In genomic region chr16:75148311-75149195, GRCh38 we compare ENCODE assay signal across 1 cellular context.
A peak's percentile ranks its signal among the peaks of the same experiment; 100 is the strongest.
TF ChIP-seq lines count a peak whose summit lies in the region.

ZFP1 (plus strand) TSS chr16:75148524; CDS start chr16:75152952, 4,428 bp downstream.

TF ChIP-seq in HepG2, 621 proteins besides CTCF, POLR2A, EP300 and RAD21 (continued from another document and continues in another):
- TF ChIP-seq THAP9 (CRISPR knock-in tag; IDR thresholded peaks at IDR 0.05; ENCODE audit: borderline replicate concordance): peak; percentile 88
- TF ChIP-seq PHF21A (CRISPR knock-in tag; IDR thresholded peaks at IDR 0.05): peak; percentile 62; the same call in 1 of the 2 replicates
- TF ChIP-seq RARG (CRISPR knock-in tag; IDR thresholded peaks at IDR 0.05; ENCODE audit: low read depth): no peak
- TF ChIP-seq TCF12 (IDR thresholded peaks at IDR 0.05): no peak
- TF ChIP-seq TCF12 (CRISPR knock-in tag; IDR thresholded peaks at IDR 0.05): peak; percentile 91
- TF ChIP-seq ZNF276 (CRISPR knock-in tag; IDR thresholded peaks at IDR 0.05; ENCODE audit: low read depth): peak; percentile 97
- no peak for TF ChIP-seq ZNF615 (CRISPR knock-in tag; IDR thresholded peaks at IDR 0.05; ENCODE audit: borderline replicate concordance)
- TF ChIP-seq JARID2 (CRISPR knock-in tag; IDR thresholded peaks at IDR 0.05; ENCODE audit: insufficient replicate concordance): peak; percentile 82
- peak; percentile 71 for TF ChIP-seq ZBED4 (CRISPR knock-in tag; IDR thresholded peaks at IDR 0.05; ENCODE audit: borderline replicate concordance)
- TF ChIP-seq NR1H2 (CRISPR knock-in tag; IDR thresholded peaks at IDR 0.05; ENCODE audit: borderline replicate concordance, low read depth): no peak
- TF ChIP-seq ZNF496 (CRISPR knock-in tag; IDR thresholded peaks at IDR 0.05; ENCODE audit: insufficient replicate concordance): no peak
- peak; percentile 89; the same call in 1 of the 2 replicates for TF ChIP-seq ZSCAN20 (CRISPR knock-in tag; IDR thresholded peaks at IDR 0.05; ENCODE audit: borderline replicate concordance)
- 0 out of 2 replicates have a peak, but pooled peaks have one; percentile 79 for TF ChIP-seq ZNF674 (CRISPR knock-in tag; IDR thresholded peaks at IDR 0.05; ENCODE audit: low read depth)
- TF ChIP-seq ZBTB26 (CRISPR knock-in tag; IDR thresholded peaks at IDR 0.05; ENCODE audit: borderline replicate concordance): peak; percentile 63; the same call in 1 of the 2 replicates
- peak; percentile 94 for TF ChIP-seq ZNF335 (CRISPR knock-in tag; IDR thresholded peaks at IDR 0.05)
- TF ChIP-seq ATF2 (CRISPR knock-in tag; IDR thresholded peaks at IDR 0.05): peak; percentile 81
- no peak for TF ChIP-seq SSRP1 (CRISPR knock-in tag; IDR thresholded peaks at IDR 0.05)
- peak; percentile 93 for TF ChIP-seq CBFB (CRISPR knock-in tag; IDR thresholded peaks at IDR 0.05)
- peak; percentile 88 for TF ChIP-seq KDM3A (CRISPR knock-in tag; IDR thresholded peaks at IDR 0.05; ENCODE audit: low read depth)
- peak; percentile 83 for TF ChIP-seq ZNF256 (CRISPR knock-in tag; conservative IDR thresholded peaks at IDR 0.05)
- TF ChIP-seq TFDP2 (CRISPR knock-in tag; IDR thresholded peaks at IDR 0.05): peak; percentile 80
- TF ChIP-seq TBX3 (IDR thresholded peaks at IDR 0.05; ENCODE audit: borderline replicate concordance): peak; percentile 68; the same call in 1 of the 2 replicates
- peak; percentile 89; the same call in 1 of the 2 replicates for TF ChIP-seq ZNF639 (CRISPR knock-in tag; conservative IDR thresholded peaks at IDR 0.05)
- no peak for TF ChIP-seq ZNF644 (CRISPR knock-in tag; IDR thresholded peaks at IDR 0.05; ENCODE audit: low read depth)
- peak; percentile 68; the same call in 1 of the 2 replicates for TF ChIP-seq RFXANK (CRISPR knock-in tag; IDR thresholded peaks at IDR 0.05)
- peak; percentile 68 for TF ChIP-seq SRSF4 (IDR thresholded peaks at IDR 0.05; ENCODE audit: low read depth, low read length, poor library complexity, severe bottlenecking)
- TF ChIP-seq GATAD2A (CRISPR knock-in tag; IDR thresholded peaks at IDR 0.05): no peak
- peak; percentile 29; the same call in 1 of the 2 replicates for TF ChIP-seq ZNF468 (CRISPR knock-in tag; IDR thresholded peaks at IDR 0.05)
- TF ChIP-seq FOSL1 (CRISPR knock-in tag; IDR thresholded peaks at IDR 0.05; ENCODE audit: borderline replicate concordance): 0 out of 2 replicates have a peak, but pooled peaks have one; percentile 39
- peak; percentile 93; the same call in 1 of the 2 replicates for TF ChIP-seq ZNF160 (CRISPR knock-in tag; IDR thresholded peaks at IDR 0.05)
- peak; percentile 86; the same call in 1 of the 2 replicates for TF ChIP-seq NFAT5 (CRISPR knock-in tag; IDR thresholded peaks at IDR 0.05)
- peak; percentile 94; the same call in 1 of the 2 replicates for TF ChIP-seq ZNF235 (CRISPR knock-in tag; IDR thresholded peaks at IDR 0.05; ENCODE audit: borderline replicate concordance)
- peak; percentile 90; the same call in 1 of the 2 replicates for TF ChIP-seq ZNF839 (CRISPR knock-in tag; IDR thresholded peaks at IDR 0.05; ENCODE audit: borderline replicate concordance)
- TF ChIP-seq ZNF292 (CRISPR knock-in tag; IDR thresholded peaks at IDR 0.05; ENCODE audit: borderline replicate concordance, low read depth): 0 out of 2 replicates have a peak, but pooled peaks have one; percentile 19
- TF ChIP-seq ZBTB44 (CRISPR knock-in tag; IDR thresholded peaks at IDR 0.05): 0 out of 2 replicates have a peak, but pooled peaks have one; percentile 64
- no peak for TF ChIP-seq MAFG (CRISPR knock-in tag; IDR thresholded peaks at IDR 0.05)
- no peak; the same call in 1 of the 2 replicates for TF ChIP-seq CHCHD3 (CRISPR knock-in tag; IDR thresholded peaks at IDR 0.05)
